ENCODE assay signal across 8 cellular contexts in the genomic region with DNA sequence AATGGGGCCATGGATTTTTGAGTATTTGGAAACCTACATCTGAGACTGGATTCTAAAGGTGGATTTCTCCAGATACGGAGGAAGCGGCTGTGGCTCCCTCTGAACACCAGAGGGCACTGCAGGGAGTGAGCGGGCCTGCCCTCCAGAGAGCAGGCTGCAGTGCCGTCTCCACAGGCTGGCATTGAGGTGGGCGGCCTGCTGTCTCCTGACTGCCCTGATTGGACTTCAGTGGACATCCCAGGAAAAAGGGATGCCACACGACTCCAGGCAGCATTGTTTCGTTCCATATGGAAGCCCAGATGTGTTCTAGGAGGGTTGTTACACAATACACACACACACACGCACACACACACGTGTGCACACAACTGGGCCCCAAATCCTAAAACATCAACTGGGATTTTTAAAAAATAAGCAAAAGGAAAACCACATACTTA. TPM values are rescaled to one million over a fixed set of nuclear protein-coding genes. Genes with fewer than 3 reads are reported as not detected.
DNase-seq lines count a peak whose midpoint lies in the region; ATAC-seq and TF ChIP-seq lines count a peak whose summit lies in the region.

No MANE protein-coding gene starts in this region.

- WGBS in transverse colon (ENCODE audit: low coverage in 1 of 2), 2 donors: 31 to 92% methylated on average over 2 to 9 of the region's 9 CpGs

- H3K27me3 Mint-ChIP-seq in nephron (ENCODE audit: low read depth): peaks cover 33% of the 10 kb centered on the region

- TF ChIP-seq CTCF in AG09319 (IDR thresholded peaks at IDR 0.05; ENCODE audit: low read depth, low read length) (peak; percentile 93), GM20000 (IDR thresholded peaks at IDR 0.05; ENCODE audit: extremely low read depth, missing control alignments) (peak; percentile 87), nephron (IDR thresholded peaks at IDR 0.05; ENCODE audit: unreplicated experiment in 3 of 3) (peak; percentile 72 to 79 (median 76)), transverse colon (IDR thresholded peaks at IDR 0.05) (peak; percentile 57 to 81 (median 75))

- H3K4me3 Mint-ChIP-seq in nephron: no peak overlapping the region

- no peak for DNase-seq in AG09319 (ENCODE audit: extremely low read depth, low read depth)
- peak; percentile 57 for DNase-seq in GM20000 (ENCODE audit: low spot score)
- peak; percentile 59 for DNase-seq in NCI-H345 (lab: John Stamatoyannopoulos, UW)
- DNase-seq in activated CD8-positive, alpha-beta memory T cell treated with anti-CD3 and anti-CD28 coated beads, Interleukin-2, amount 50 U/mL, for 4 hours: peak; percentile 47
- DNase-seq in fibroblast of gingiva (ENCODE audit: low read depth): peak; percentile 39
- DNase-seq in transverse colon: peak; percentile 40

- H3K36me3 ChIP-seq in transverse colon: no peaks in the 10 kb centered on the region

- H3K36me3 Mint-ChIP-seq in nephron (ENCODE audit: low read depth): no peaks in the 10 kb centered on the region

- H3K27ac ChIP-seq in transverse colon: no peak overlapping the region

- intact Hi-C loops in transverse colon (cut with DNase I; ENCODE audit: low total_unique reads): no loop called here

- TF ChIP-seq POLR2A in transverse colon (IDR thresholded peaks at IDR 0.05): no peak

- no peak overlapping the region for H3K27ac Mint-ChIP-seq in nephron

- in situ Hi-C loops in transverse colon (cut with MboI; ENCODE audit: low pct_ligation_motif_present in 1 of 4, low pct_unique_long_range_greater_than_20kb in 1 of 4, low sequenced_read_pairs in 3 of 4): no loop called here

- no peak for TF ChIP-seq EP300 in transverse colon (IDR thresholded peaks at IDR 0.05; ENCODE audit: low read depth)

- no peak for ATAC-seq in GM18520 (IDR thresholded peaks at IDR 0.05; ENCODE audit: unreplicated experiment)

- peaks cover 8% of the 10 kb centered on the region for H3K4me1 Mint-ChIP-seq in nephron

- H3K4me1 ChIP-seq in transverse colon: no peaks in the 10 kb centered on the region

- no peaks in the 10 kb centered on the region for H3K27me3 ChIP-seq in transverse colon

- no peaks in the 10 kb centered on the region for H3K9me3 ChIP-seq in transverse colon

- no peak overlapping the region for H3K4me3 ChIP-seq in transverse colon

- no peaks in the 10 kb centered on the region for H3K9me3 Mint-ChIP-seq in nephron

RNA-seq across cellular contexts. Expression of gene ANO2, which starts 20.9 kb away (rescaled TPM):
- 1 to 10 TPM in 3 of 4 donors, not detected in 1; 1.4 to 3.3 (median 2.7) TPM for total RNA-seq in transverse colon
